Comparison of ENCODE assay signal across 8 cellular contexts in the genomic region with DNA sequence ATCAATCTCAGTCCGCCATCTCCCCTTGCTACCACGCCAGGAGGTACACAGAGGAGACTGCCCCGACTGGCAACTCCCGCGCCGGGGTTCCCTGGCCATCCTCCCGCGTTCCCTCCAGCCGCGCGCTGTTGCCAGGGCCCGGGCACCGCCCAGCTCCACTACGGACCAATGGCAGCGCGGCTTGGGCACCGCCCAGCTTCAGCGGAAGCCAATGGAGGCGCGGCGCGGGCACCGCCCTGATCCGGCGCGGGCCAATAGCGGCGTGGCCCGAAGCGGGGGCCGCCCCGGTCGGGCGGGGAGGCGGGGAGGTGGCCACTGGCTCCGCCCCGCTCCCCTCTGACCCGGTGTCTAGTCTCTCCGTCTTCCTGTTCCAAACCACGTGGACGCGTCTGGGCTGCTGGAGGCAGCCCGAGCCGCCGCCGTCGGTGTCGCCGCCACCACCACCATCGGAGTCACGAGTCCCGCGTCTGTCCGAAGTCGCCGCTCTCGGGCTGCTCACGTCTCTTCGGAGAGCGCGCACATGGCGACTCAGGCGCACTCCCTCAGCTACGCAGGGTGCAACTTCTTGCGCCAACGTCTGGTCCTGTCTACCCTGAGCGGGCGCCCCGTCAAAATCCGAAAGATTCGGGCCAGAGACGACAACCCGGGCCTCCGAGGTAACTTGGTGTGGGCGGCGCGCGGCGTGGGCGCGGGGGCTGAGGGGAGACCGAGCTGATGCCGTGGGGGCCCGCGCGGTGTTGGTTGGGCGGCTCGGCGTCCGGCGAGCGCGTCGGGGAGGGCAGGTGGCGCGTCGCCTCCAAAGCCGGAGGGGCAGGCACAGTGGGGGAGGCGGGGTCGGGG. TPM values are rescaled to one million over a fixed set of nuclear protein-coding genes. Genes with fewer than 3 reads are reported as not detected.
DNase-seq lines count a peak whose midpoint lies in the region; TF ChIP-seq lines count a peak whose summit lies in the region.

A gene with protein sequence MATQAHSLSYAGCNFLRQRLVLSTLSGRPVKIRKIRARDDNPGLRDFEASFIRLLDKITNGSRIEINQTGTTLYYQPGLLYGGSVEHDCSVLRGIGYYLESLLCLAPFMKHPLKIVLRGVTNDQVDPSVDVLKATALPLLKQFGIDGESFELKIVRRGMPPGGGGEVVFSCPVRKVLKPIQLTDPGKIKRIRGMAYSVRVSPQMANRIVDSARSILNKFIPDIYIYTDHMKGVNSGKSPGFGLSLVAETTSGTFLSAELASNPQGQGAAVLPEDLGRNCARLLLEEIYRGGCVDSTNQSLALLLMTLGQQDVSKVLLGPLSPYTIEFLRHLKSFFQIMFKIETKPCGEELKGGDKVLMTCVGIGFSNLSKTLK (plus strand): TSS at position 373 of the 840 bp plus-strand sequence. CDS start 148 bp downstream, at position 521.

- H3K27me3 ChIP-seq in HAP-1 (ENCODE audit: low read depth): no peaks in the 10 kb centered on the region
- no peaks in the 10 kb centered on the region for H3K27me3 ChIP-seq in MM.1S (replicated peaks; ENCODE audit: insufficient read depth, low read length)
- no peaks in the 10 kb centered on the region for H3K27me3 ChIP-seq in stomach smooth muscle (ENCODE audit: control insufficient read depth in 1 of 2, insufficient read depth in 2 of 2, low read length in 2 of 2)

- DNase-seq in HAP-1 (ENCODE audit: low spot score in 2 of 2) (peak; percentile 94 to 97), MM.1S (peak; percentile 97), SIG-M5 (lab: John Stamatoyannopoulos, UW) (peak; percentile 54), activated gamma-delta T cell treated with Interleukin-2 at 50 U/mL for 16 hours (peak; percentile 94), foreskin fibroblast (peak; percentile 96 to 99), neural crest cell (ENCODE audit: low read depth, low spot score) (peak; percentile 87)

- H3K27ac ChIP-seq in MM.1S (ENCODE audit: low read length) (peak within 1 kb of the TSS; percentile 73), stomach smooth muscle (ENCODE audit: low read length) (peak within 1 kb of the TSS; percentile 66)

- H3K9me2 ChIP-seq in MM.1S (replicated peaks; ENCODE audit: insufficient read depth, low read length): no peaks in the 10 kb centered on the region

- peaks cover 11% of the 10 kb centered on the region; the same call in 1 of the 2 replicates for H4K20me1 ChIP-seq in MM.1S (ENCODE audit: insufficient read depth, low read length)

- in situ Hi-C loops in HAP-1 (cut with MboI; ENCODE audit: low sequenced_read_pairs): no loop called here

- peaks cover 5% of the 10 kb centered on the region for H3K9me3 Mint-ChIP-seq in neural crest cell

- no peaks in the 10 kb centered on the region for H3K9me3 ChIP-seq in ES-I3 (ENCODE audit: control insufficient read depth, insufficient read depth, low read length)
- no peaks in the 10 kb centered on the region; the same call in 1 of the 2 replicates for H3K9me3 ChIP-seq in HAP-1
- no peaks in the 10 kb centered on the region for H3K9me3 ChIP-seq in MM.1S (replicated peaks; ENCODE audit: insufficient read depth, low read length)
- H3K9me3 ChIP-seq in stomach smooth muscle (ENCODE audit: control insufficient read depth in 2 of 2, low read length in 2 of 2): no peaks in the 10 kb centered on the region

- TF ChIP-seq CTCF in MM.1S (IDR thresholded peaks at IDR 0.05; ENCODE audit: low read length) (no peak), foreskin fibroblast (IDR thresholded peaks at IDR 0.05; ENCODE audit: low read depth, low read length) (no peak), neural crest cell (conservative IDR thresholded peaks at IDR 0.05) (no peak)

- peaks cover 51% of the 10 kb centered on the region for H3K79me2 ChIP-seq in MM.1S (ENCODE audit: low read length)

- peak within 1 kb of the TSS; percentile 94 for H3K4me3 Mint-ChIP-seq in neural crest cell

- peak within 1 kb of the TSS; percentile 100 for H2AFZ ChIP-seq in MM.1S (ENCODE audit: low read length)

- H3K4me2 ChIP-seq in MM.1S (ENCODE audit: low read depth, low read length): peak within 1 kb of the TSS; percentile 90

- H3F3A ChIP-seq in MM.1S (ENCODE audit: insufficient read depth, low read length): peaks cover 13% of the 10 kb centered on the region

- peaks cover 11% of the 10 kb centered on the region for H3K4me1 ChIP-seq in ES-I3 (ENCODE audit: insufficient read depth, low read length)
- peaks cover 24% of the 10 kb centered on the region for H3K4me1 ChIP-seq in HAP-1
- peaks cover 12% of the 10 kb centered on the region; the same call in 1 of the 2 replicates for H3K4me1 ChIP-seq in MM.1S (ENCODE audit: low read length)
- peaks cover 13% of the 10 kb centered on the region for H3K4me1 ChIP-seq in stomach smooth muscle (ENCODE audit: control insufficient read depth, insufficient read depth, low read length)

- no peaks in the 10 kb centered on the region for H3K36me3 ChIP-seq in ES-I3 (ENCODE audit: insufficient read depth, low read length)
- no peaks in the 10 kb centered on the region for H3K36me3 ChIP-seq in HAP-1 (replicated peaks)
- H3K36me3 ChIP-seq in MM.1S (replicated peaks; ENCODE audit: insufficient read depth, low read length): no peaks in the 10 kb centered on the region
- H3K36me3 ChIP-seq in stomach smooth muscle (ENCODE audit: control insufficient read depth in 2 of 2, insufficient read depth in 2 of 2, low read length in 2 of 2): no peaks in the 10 kb centered on the region

- peaks cover 21% of the 10 kb centered on the region for H3K4me1 Mint-ChIP-seq in neural crest cell

- peaks cover 4% of the 10 kb centered on the region for H3K36me3 Mint-ChIP-seq in neural crest cell (ENCODE audit: low read depth)

- H3K27me3 Mint-ChIP-seq in neural crest cell (ENCODE audit: low read depth): peaks cover 22% of the 10 kb centered on the region

- peak within 1 kb of the TSS; percentile 73 for H3K27ac Mint-ChIP-seq in neural crest cell (ENCODE audit: unreplicated experiment)

- H3K9ac ChIP-seq in ES-I3 (ENCODE audit: low read depth, low read length) (peak within 1 kb of the TSS; percentile 71), MM.1S (ENCODE audit: low read length) (peak within 1 kb of the TSS; percentile 95), stomach smooth muscle (ENCODE audit: low read length in 2 of 2) (peak within 1 kb of the TSS; percentile 72)

- H3K4me3 ChIP-seq in HAP-1: peak within 1 kb of the TSS; percentile 89
- H3K4me3 ChIP-seq in MM.1S (ENCODE audit: low read length): peak within 1 kb of the TSS; percentile 97
- peak within 1 kb of the TSS; percentile 83 to 91 for H3K4me3 ChIP-seq in foreskin fibroblast (ENCODE audit: low read depth in 1 of 2, low read length in 2 of 2)
- H3K4me3 ChIP-seq in stomach smooth muscle (ENCODE audit: low read length in 2 of 2): peak within 1 kb of the TSS; percentile 74 to 93

RNA-seq across cellular contexts. Expression of the gene that starts here (rescaled TPM):
- 12.7 TPM in 2 replicates for total RNA-seq in neural crest cell

Comparison
In these comparisons a context has a peak if more than half of its experiments do, and no peak if none do; other contexts are left out.
1. Peak in every context shown above with its lines: DNase-seq, H3K4me3 ChIP-seq and H3K27ac ChIP-seq.